21 cellular contexts compared by ENCODE assay signal in the genomic region with DNA sequence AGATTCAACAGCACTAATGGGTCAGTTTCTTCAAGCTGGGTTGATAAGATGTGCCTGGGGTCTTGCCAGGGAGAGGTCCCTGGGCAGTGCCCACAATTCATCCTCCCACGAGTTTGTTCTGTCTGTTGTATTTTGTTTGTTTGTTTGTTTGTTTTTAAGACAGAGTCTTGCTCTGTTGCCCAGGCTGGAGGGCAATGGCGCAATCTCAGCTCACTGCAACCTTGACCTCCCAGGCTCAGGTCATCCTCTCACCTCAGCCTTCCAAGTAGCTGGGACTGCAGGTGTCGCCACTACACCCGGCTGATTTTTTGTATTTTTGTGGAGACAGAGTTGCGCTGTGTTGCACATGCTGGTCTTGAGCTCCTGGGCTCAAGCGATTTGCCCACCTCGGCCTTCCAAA.
DNase-seq lines count a peak whose midpoint lies in the region; ATAC-seq and TF ChIP-seq lines count a peak whose summit lies in the region.
"Had no signal": no experiment of that assay in that cellular context is flagged by ENCODE, and none has a peak within 500 bp of the region (broad histone marks: within the 10 kb centered on the region; RNA-seq: fewer than 3 reads in every experiment).

No MANE protein-coding gene starts in this region.

- H3K4me3 Mint-ChIP-seq in MCF 10A (ENCODE audit: unreplicated experiment): no peak overlapping the region
- H3K4me3 Mint-ChIP-seq in T-helper 17 cell: no peak overlapping the region
- H3K4me3 Mint-ChIP-seq: CD14-positive monocyte; CD4-positive, alpha-beta T cell; CD8-positive, alpha-beta memory T cell; GM23338; H9 had no signal

- intact Hi-C loops in MCF 10A (cut with micrococcal nuclease): no loop called here
- intact Hi-C loops in breast epithelium (cut with DNase I; ENCODE audit: low total_unique reads): no loop called here
- intact Hi-C loops in gastrocnemius medialis (cut with DNase I; ENCODE audit: low total_unique reads): loop anchor here (1.0 kb wide), 1 partner anchor 134 kb away; no protein-coding TSS in a partner anchor
- intact Hi-C loops in left lung (cut with DNase I): no loop called here

- no peak for ATAC-seq in T-helper 17 cell
- ATAC-seq in gastrocnemius medialis: no peak
- ATAC-seq in left lung: no peak
- ATAC-seq: GM23338, HCT116 had no signal

- TF ChIP-seq CTCF in MCF 10A (IDR thresholded peaks at IDR 0.05; ENCODE audit: unreplicated experiment): no peak
- no peak for TF ChIP-seq CTCF in breast epithelium (IDR thresholded peaks at IDR 0.05)
- no peak for TF ChIP-seq CTCF in gastrocnemius medialis (IDR thresholded peaks at IDR 0.05 in 4 of 5, conservative IDR thresholded peaks at IDR 0.05 in 1 of 5)
- TF ChIP-seq CTCF in left lung (IDR thresholded peaks at IDR 0.05): no peak

- H3K27ac ChIP-seq in breast epithelium (no peak overlapping the region), gastrocnemius medialis (peak overlapping the region; percentile 86 to 95 (median 94)), left lung (no peak overlapping the region)
- H3K27ac ChIP-seq: BLaER1 treated with 17β-estradiol and CSF1 and Interleukin-3, amounts not matched to agents 10 nM and 100 nM had no signal

- H3K27me3 Mint-ChIP-seq in MCF 10A (ENCODE audit: insufficient read depth, unreplicated experiment) (no peaks in the 10 kb centered on the region), T-helper 17 cell (peaks cover 27% of the 10 kb centered on the region)

- TF ChIP-seq POLR2A in breast epithelium (IDR thresholded peaks at IDR 0.05) (no peak), gastrocnemius medialis (IDR thresholded peaks at IDR 0.05) (no peak)

- H3K27me3 ChIP-seq in breast epithelium: no peaks in the 10 kb centered on the region
- no peaks in the 10 kb centered on the region for H3K27me3 ChIP-seq in gastrocnemius medialis
- no peaks in the 10 kb centered on the region for H3K27me3 ChIP-seq in left lung
- H3K27me3 ChIP-seq: BE2C; BLaER1 treated with 17β-estradiol and CSF1 and Interleukin-3, amounts not matched to agents 10 nM and 100 nM had no signal

- no peak for DNase-seq in MCF 10A (ENCODE audit: unreplicated experiment)
- no peak for DNase-seq in breast epithelium (ENCODE audit: low spot score in 2 of 2)
- DNase-seq in T-helper 17 cell: no peak
- DNase-seq in islet precursor cell: peak; percentile 22
- DNase-seq in gastrocnemius medialis: peak in 1 of 2 donors; percentile 43
- DNase-seq in left lung: no peak
- no peak for DNase-seq in AG08396 (ENCODE audit: low spot score)
- DNase-seq in NCI-H1092 (lab: John Stamatoyannopoulos, UW): no peak
- DNase-seq: AML-193; BE2C; CD4-positive, alpha-beta T cell; CD8-positive, alpha-beta memory T cell; DMS 273 treated with DMSO at 0.1 percent for 48 hours; DMS53; DMS79 treated with DMSO at 0.1 percent for 48 hours; GF-D8; H9 had no signal

- H3K4me3 ChIP-seq in breast epithelium (no peak overlapping the region), gastrocnemius medialis (no peak overlapping the region), left lung (no peak overlapping the region)
- H3K4me3 ChIP-seq: BLaER1 treated with 17β-estradiol and CSF1 and Interleukin-3, amounts not matched to agents 10 nM and 100 nM; GM23338 had no signal

- H3K4me1 Mint-ChIP-seq in MCF 10A (ENCODE audit: insufficient read depth, unreplicated experiment) (peaks cover 19% of the 10 kb centered on the region), T-helper 17 cell (peaks cover 2% of the 10 kb centered on the region)
- H3K4me1 Mint-ChIP-seq: CD14-positive monocyte, GM23338 had no signal

- POLR2A ChIA-PET in MCF 10A (lab: Yijun Ruan, JAX): interaction anchor here (0.9 kb wide), 1 partner anchor 346 kb away, joined by 4 read pairs; no protein-coding TSS in a partner anchor

- H3K36me3 Mint-ChIP-seq in MCF 10A (ENCODE audit: insufficient read depth, unreplicated experiment): peaks cover 4% of the 10 kb centered on the region
- H3K36me3 Mint-ChIP-seq in T-helper 17 cell (ENCODE audit: low read depth): no peaks in the 10 kb centered on the region
- H3K36me3 Mint-ChIP-seq: CD14-positive monocyte; CD8-positive, alpha-beta memory T cell had no signal

- CTCF ChIA-PET in MCF 10A (lab: Yijun Ruan, JAX): interaction anchor here (0.6 to 1.2 kb wide), 2 partner anchors 52 to 386 kb away, joined by 3 to 4 read pairs; no protein-coding TSS in a partner anchor

- H3K9me3 Mint-ChIP-seq in MCF 10A (ENCODE audit: unreplicated experiment): peaks cover 8% of the 10 kb centered on the region
- H3K9me3 Mint-ChIP-seq: CD4-positive, alpha-beta T cell had no signal

- no peaks in the 10 kb centered on the region for H3K36me3 ChIP-seq in breast epithelium
- H3K36me3 ChIP-seq in gastrocnemius medialis: no peaks in the 10 kb centered on the region
- no peaks in the 10 kb centered on the region for H3K36me3 ChIP-seq in left lung
- H3K36me3 ChIP-seq: BE2C; BLaER1 treated with 17β-estradiol and CSF1 and Interleukin-3, amounts not matched to agents 10 nM and 100 nM had no signal

- BruUV-seq in MCF 10A (replicated peaks; lab: Mats Ljungman, UMichigan): no TSS peak

- in situ Hi-C loops in gastrocnemius medialis (cut with MboI; ENCODE audit: low sequenced_read_pairs in 4 of 4): loop anchor here in 1 of 4 donors (10.0 kb wide), 1 partner anchor 134 kb away; no protein-coding TSS in a partner anchor

- H3K9me3 ChIP-seq in breast epithelium (no peaks in the 10 kb centered on the region), T-helper 17 cell (ENCODE audit: control insufficient read depth, low read length, poor library complexity, severe bottlenecking) (no peaks in the 10 kb centered on the region), gastrocnemius medialis (no peaks in the 10 kb centered on the region), left lung (peaks cover 0 to 3% of the 10 kb centered on the region in 2 donors)
- H3K9me3 ChIP-seq: BE2C had no signal

- H3K4me1 ChIP-seq in breast epithelium: no peaks in the 10 kb centered on the region
- peaks cover 33 to 39% of the 10 kb centered on the region in 2 donors for H3K4me1 ChIP-seq in gastrocnemius medialis
- H3K4me1 ChIP-seq in left lung: no peaks in the 10 kb centered on the region
- H3K4me1 ChIP-seq: BE2C had no signal

- H3K27ac Mint-ChIP-seq in MCF 10A (ENCODE audit: low read depth, unreplicated experiment) (peak overlapping the region; percentile 35), T-helper 17 cell (peak overlapping the region; percentile 9)
- H3K27ac Mint-ChIP-seq: CD14-positive monocyte; CD4-positive, alpha-beta T cell; GM23338 had no signal

Comparison
In these comparisons a context has a peak if more than half of its experiments do, and no peak if none do; other contexts are left out.
1. H3K27ac ChIP-seq: peak in gastrocnemius medialis (4 of 4); none in breast epithelium (0 of 2) and left lung (0 of 2).